ENCODE assay signal across 18 cellular contexts in genomic region chr22:39268645-39269044, GRCh38. TPM values are rescaled to one million over a fixed set of nuclear protein-coding genes. Genes with fewer than 3 reads are reported as not detected.
DNase-seq lines count a peak whose midpoint lies in the region; ATAC-seq, FAIRE-seq and TF ChIP-seq lines count a peak whose summit lies in the region.
"Had no signal": no experiment of that assay in that cellular context is flagged by ENCODE, and none has a peak within 500 bp of the region (broad histone marks: within the 10 kb centered on the region; RNA-seq: fewer than 3 reads in every experiment).

No MANE protein-coding gene starts in this region.

- no peak for TF ChIP-seq POLR2A in HepG2 (IDR thresholded peaks at IDR 0.05; ENCODE audit: insufficient read depth in 1 of 2, low read depth in 2 of 2, low read length in 2 of 2)
- TF ChIP-seq POLR2A in right lobe of liver (IDR thresholded peaks at IDR 0.05), result no peak

- H3K27ac ChIP-seq in HepG2 (ENCODE audit: extremely low read length, insufficient read depth, low read length), result no peak overlapping the region
- H3K27ac ChIP-seq in right lobe of liver, result no peak overlapping the region
- no peak overlapping the region for H3K27ac ChIP-seq in mesenchymal stem cell (ENCODE audit: low read length, poor library complexity, severe bottlenecking)
- H3K27ac ChIP-seq: SJCRH30 had no signal

- H3K9me3 Mint-ChIP-seq in WTC11, result peaks cover 12% of the 10 kb centered on the region

- no peak overlapping the region for H3K4me2 ChIP-seq in HepG2 (ENCODE audit: low read depth, low read length)
- H3K4me2 ChIP-seq in mesenchymal stem cell (ENCODE audit: low read length, poor library complexity, severe bottlenecking), result no peak overlapping the region

- H2BK15ac ChIP-seq in mesenchymal stem cell (ENCODE audit: low read depth, poor library complexity, severe bottlenecking), result no peak overlapping the region

- H2AFZ ChIP-seq in HepG2 (ENCODE audit: low read length) (no peak overlapping the region), mesenchymal stem cell (ENCODE audit: low read depth, low read length) (no peak overlapping the region)

- H3K27me3 Mint-ChIP-seq in WTC11 (ENCODE audit: low read depth), result no peaks in the 10 kb centered on the region

- no peak overlapping the region for H3K4ac ChIP-seq in mesenchymal stem cell (ENCODE audit: low read depth in 1 of 2, low read length in 2 of 2)

- H3K9ac ChIP-seq in HepG2 (ENCODE audit: insufficient read depth, low read depth, low read length) (no peak overlapping the region), mesenchymal stem cell (ENCODE audit: low read length) (no peak overlapping the region)

- no peak overlapping the region for H2BK12ac ChIP-seq in mesenchymal stem cell (ENCODE audit: low read length in 2 of 2)

- WGBS in HepG2 (ENCODE audit: low lambda C conversion rate), result 11% methylated on average over 7 of the region's 7 CpGs
- WGBS in right lobe of liver (ENCODE audit: insufficient coverage, low coverage, low lambda C conversion rate, missing lambda C conversion rate), result no CpG with 5 or more reads among the region's 7 CpGs
- 89% methylated on average over 7 of the region's 7 CpGs for WGBS in mesenchymal stem cell

- no peak overlapping the region for H3K18ac ChIP-seq in mesenchymal stem cell (ENCODE audit: low read depth in 1 of 2, low read length in 2 of 2)

- no peak overlapping the region for H2BK120ac ChIP-seq in mesenchymal stem cell (ENCODE audit: low read depth, low read length)

- H4K91ac ChIP-seq in mesenchymal stem cell (ENCODE audit: low read length), result no peak overlapping the region

- H4K8ac ChIP-seq in mesenchymal stem cell (ENCODE audit: low read length), result no peak overlapping the region

- H3K36me3 ChIP-seq in HepG2 (replicated peaks in 1 of 2; ENCODE audit: control insufficient read depth in 1 of 2, insufficient read depth in 2 of 2, low read length in 2 of 2) (no peaks in the 10 kb centered on the region), right lobe of liver (no peaks in the 10 kb centered on the region), mesenchymal stem cell (ENCODE audit: control insufficient read depth in 1 of 2, insufficient read depth in 2 of 2, low read depth in 1 of 2, low read length in 2 of 2) (no peaks in the 10 kb centered on the region)
- H3K36me3 ChIP-seq: SJCRH30 had no signal

- intact Hi-C loops in HepG2 (cut with micrococcal nuclease; ENCODE audit: unreplicated experiment), result loop anchor here (5.0 kb wide), 1 partner anchor 34 kb away; no protein-coding TSS in a partner anchor
- intact Hi-C loops in right lobe of liver (cut with DNase I), result no loop called here

- peak overlapping the region; percentile 60; the same call in 1 of the 2 replicates for H3K27ac Mint-ChIP-seq in WTC11

- H3K4me1 ChIP-seq in HepG2 (ENCODE audit: insufficient read depth, low read length) (peaks cover 58% of the 10 kb centered on the region), right lobe of liver (no peaks in the 10 kb centered on the region), mesenchymal stem cell (ENCODE audit: control insufficient read depth, insufficient read depth, low read depth, low read length) (peaks cover 13% of the 10 kb centered on the region)
- H3K4me1 ChIP-seq: Caco-2, SJCRH30 had no signal

- POLR2A ChIA-PET in HepG2 (lab: Yijun Ruan, JAX), result interaction anchor here (1.0 kb wide), 1 partner anchor 15 kb away, joined by 3 read pairs; no protein-coding TSS in a partner anchor
- POLR2A ChIA-PET in WTC11 (lab: Charles Lee), result no interaction called here

- H3K23ac ChIP-seq in mesenchymal stem cell (ENCODE audit: low read length in 2 of 2), result no peak overlapping the region

- ATAC-seq in HepG2 (no peak), right lobe of liver (no peak), WTC11 (no peak), HG03175 (IDR thresholded peaks at IDR 0.05; ENCODE audit: unreplicated experiment) (no peak)

- in situ Hi-C loops in HepG2 (cut with HindIII; ENCODE audit: extremely low pct_ligation_motif_present, low pct_unique_long_range_greater_than_20kb), result no loop called here

- FAIRE-seq in HepG2 (lab: Jason Lieb, UNC), result no peak
- FAIRE-seq: GM18507 had no signal

- no TSS peak for BruUV-seq in HepG2 (replicated peaks; lab: Mats Ljungman, UMichigan)

- H3K27me3 ChIP-seq in HepG2 (ENCODE audit: control insufficient read depth in 1 of 2, insufficient read depth in 2 of 2, low read length in 2 of 2) (peaks cover 0 to 16% of the 10 kb centered on the region in 2 experiments; a peak in 3 of 5 replicates), right lobe of liver (no peaks in the 10 kb centered on the region), mesenchymal stem cell (ENCODE audit: control insufficient read depth in 1 of 2, insufficient read depth in 1 of 2, low read length in 2 of 2) (no peaks in the 10 kb centered on the region)
- H3K27me3 ChIP-seq: SJCRH30 had no signal

- TF ChIP-seq CTCF in HepG2 (CRISPR knock-in tag; IDR thresholded peaks at IDR 0.05), result no peak
- no peak for TF ChIP-seq CTCF in right lobe of liver (IDR thresholded peaks at IDR 0.05)
- TF ChIP-seq CTCF in WTC11 (IDR thresholded peaks at IDR 0.05), result no peak

- H4K20me1 ChIP-seq in HepG2 (ENCODE audit: insufficient read depth, low read length), result no peaks in the 10 kb centered on the region

- no peaks in the 10 kb centered on the region for H3K79me2 ChIP-seq in HepG2 (ENCODE audit: insufficient read depth, low read length)

- no peak for DNase-seq in HepG2 (ENCODE audit: low spot score)
- DNase-seq in right lobe of liver, result no peak
- DNase-seq in WTC11 (ENCODE audit: low spot score), result no peak
- no peak for DNase-seq in mesenchymal stem cell
- no peak for DNase-seq in NCI-H2227 treated with DMSO at 0.1 percent for 48 hours (lab: John Stamatoyannopoulos, UW)
- DNase-seq in mesenteric fat pad (ENCODE audit: low spot score), result no peak
- no peak for DNase-seq in nucleus accumbens (lab: John Stamatoyannopoulos, UW)
- DNase-seq: AML-193, Caco-2, DMS53, Kasumi-1, NCI-H1417, NCI-H2029, NCI-H2171 treated with DMSO at 0.1 percent for 48 hours, NCI-H510A, SJCRH30 had no signal

- no peak overlapping the region for H3K4me3 Mint-ChIP-seq in WTC11

- no peaks in the 10 kb centered on the region for H3K9me3 ChIP-seq in HepG2 (ENCODE audit: low read length)
- H3K9me3 ChIP-seq in right lobe of liver, result no peaks in the 10 kb centered on the region
- no peaks in the 10 kb centered on the region for H3K9me3 ChIP-seq in mesenchymal stem cell (ENCODE audit: control insufficient read depth, low read length)
- H3K9me3 ChIP-seq: Caco-2, SJCRH30 had no signal

- CTCF ChIA-PET in HepG2 (lab: Yijun Ruan, JAX; ENCODE audit: low intra/inter-chr PET ratio, low total read pairs) (no interaction called here), WTC11 (lab: Charles Lee) (interaction anchor here (0.8 to 1.3 kb wide), 7 partner anchors 22 to 500 kb away, joined by 3 to 5 read pairs (median 3); no protein-coding TSS in a partner anchor)

- no peaks in the 10 kb centered on the region for H3K79me1 ChIP-seq in mesenchymal stem cell (replicated peaks; ENCODE audit: low read length, poor library complexity, severe bottlenecking)

- H3K36me3 Mint-ChIP-seq in WTC11, result peaks cover 6% of the 10 kb centered on the region

- H2AK5ac ChIP-seq in mesenchymal stem cell (ENCODE audit: low read length, severe bottlenecking), result peak overlapping the region; percentile 15

- TF ChIP-seq RAD21 in HepG2 (CRISPR knock-in tag; IDR thresholded peaks at IDR 0.05), result no peak

- H3K14ac ChIP-seq in mesenchymal stem cell (ENCODE audit: low read length in 2 of 2), result no peak overlapping the region

- TF ChIP-seq EP300 in HepG2 (IDR thresholded peaks at IDR 0.05; ENCODE audit: low read depth in 2 of 2, low read length in 2 of 2), result no peak
- TF ChIP-seq EP300 in HepG2 (CRISPR knock-in tag; IDR thresholded peaks at IDR 0.05; ENCODE audit: borderline replicate concordance), result no peak

- peaks cover 11% of the 10 kb centered on the region for H3K4me1 Mint-ChIP-seq in WTC11

- H3K4me3 ChIP-seq in HepG2 (replicated peaks in 1 of 3; ENCODE audit: insufficient read depth in 1 of 3, low read depth in 2 of 3, low read length in 3 of 3), result no peak overlapping the region
- no peak overlapping the region for H3K4me3 ChIP-seq in right lobe of liver
- H3K4me3 ChIP-seq in mesenchymal stem cell (ENCODE audit: insufficient read depth in 1 of 2, low read depth in 1 of 2, low read length in 2 of 2), result no peak overlapping the region
- H3K4me3 ChIP-seq: SJCRH30 had no signal

- H2BK5ac ChIP-seq in mesenchymal stem cell (ENCODE audit: low read depth, low read length, poor library complexity, severe bottlenecking), result no peak overlapping the region

RNA-seq across cellular contexts. Expression of gene PDGFB, which starts 23.9 kb away (rescaled TPM):
- 0.65 and 1.4 TPM in 2 replicates for total RNA-seq in HepG2 (2016; rRNA removed; fragmentation: Illumina TruSeq; extraction: Trizol)
- 0.26 and 0.30 TPM in 2 replicates for total RNA-seq in HepG2 (2016; cell fraction: cytosol; rRNA removed; fragmentation: Illumina TruSeq; extraction: Trizol; ENCODE audit: low read depth)
- 1.0 and 1.1 TPM in 2 replicates for total RNA-seq in HepG2 (2016; cell fraction: insoluble cytoplasmic fraction; rRNA removed; fragmentation: Illumina TruSeq; extraction: Trizol)
- total RNA-seq in HepG2 (2016; cell fraction: membrane; rRNA removed; fragmentation: Illumina TruSeq; extraction: Trizol), result 0.76 and 1.4 TPM in 2 replicates
- total RNA-seq in HepG2 (2016; cell fraction: nucleus; rRNA removed; fragmentation: Illumina TruSeq; extraction: Trizol), result 1.7 and 2.0 TPM in 2 replicates
- 10.1 and 12.8 TPM in 2 replicates for polyA plus RNA-seq in HepG2 (2011; rRNA removed)
- 12.7 and 12.9 TPM in 2 replicates for polyA plus RNA-seq in HepG2 (2011; cell fraction: cytosol; rRNA removed)
- polyA plus RNA-seq in HepG2 (2011; cell fraction: nucleus; rRNA removed), result 37.3 and 38.1 TPM in 2 replicates
- 11.5 and 12.7 TPM in 2 replicates for polyA plus RNA-seq in HepG2 (2012)
- 0.15 and 0.27 TPM in 2 replicates for polyA plus RNA-seq in HepG2 (2016; cell fraction: cytosol; fragmentation: Illumina TruSeq; extraction: Trizol; ENCODE audit: low read depth)
- 0.72 and 0.85 TPM in 2 replicates for polyA plus RNA-seq in HepG2 (2016; cell fraction: insoluble cytoplasmic fraction; fragmentation: Illumina TruSeq; extraction: Trizol; ENCODE audit: low read depth)
- polyA plus RNA-seq in HepG2 (2016; cell fraction: membrane; fragmentation: Illumina TruSeq; extraction: Trizol; ENCODE audit: low read depth), result 0.63 and 0.68 TPM in 2 replicates
- 3.3 and 3.9 TPM in 2 replicates for polyA plus RNA-seq in HepG2 (2016; cell fraction: nucleus; fragmentation: Illumina TruSeq; extraction: Trizol; ENCODE audit: insufficient read depth, low read depth)
- 2.3 and 28.2 TPM in 2 replicates for polyA minus RNA-seq in HepG2 (2011; rRNA and poly(A)+ RNA removed; ENCODE audit: low replicate concordance)
- 13.6 and 16.1 TPM in 2 replicates for polyA minus RNA-seq in HepG2 (2011; cell fraction: cytosol; rRNA and poly(A)+ RNA removed)
- polyA minus RNA-seq in HepG2 (2011; cell fraction: nucleus; rRNA and poly(A)+ RNA removed), result 7.7 and 9.6 TPM in 2 replicates
- 10 to 100 TPM in 1 of 6 experiments, 1 to 10 TPM in 4, under 1 TPM in 1; 0.90 to 10.2 (median 3.3) TPM for total RNA-seq in right lobe of liver
- 6.8 to 9.2 TPM (median 7.7 TPM) in 3 replicates for total RNA-seq in WTC11 (2021)
- 3.4 TPM for polyA plus RNA-seq in mesenchymal stem cell (2013, experiment 1 of 2)
- polyA plus RNA-seq in mesenchymal stem cell (2013, experiment 2 of 2), result 3.6 TPM
- 38.0 TPM for total RNA-seq in mesenteric fat pad

RNA-seq across cellular contexts. Expression of gene RPL3, which starts 50.8 kb away (rescaled TPM):
- total RNA-seq in HepG2 (2016; rRNA removed; fragmentation: Illumina TruSeq; extraction: Trizol), result 1,051 and 1,499 TPM in 2 replicates
- 1,087 and 1,361 TPM in 2 replicates for total RNA-seq in HepG2 (2016; cell fraction: cytosol; rRNA removed; fragmentation: Illumina TruSeq; extraction: Trizol; ENCODE audit: low read depth)
- total RNA-seq in HepG2 (2016; cell fraction: insoluble cytoplasmic fraction; rRNA removed; fragmentation: Illumina TruSeq; extraction: Trizol), result 1,096 and 1,452 TPM in 2 replicates
- 2,264 and 2,553 TPM in 2 replicates for total RNA-seq in HepG2 (2016; cell fraction: membrane; rRNA removed; fragmentation: Illumina TruSeq; extraction: Trizol)
- 614 and 672 TPM in 2 replicates for total RNA-seq in HepG2 (2016; cell fraction: nucleus; rRNA removed; fragmentation: Illumina TruSeq; extraction: Trizol)
- 3,218 and 3,279 TPM in 2 replicates for polyA plus RNA-seq in HepG2 (2011; rRNA removed)
- 5,445 and 6,556 TPM in 2 replicates for polyA plus RNA-seq in HepG2 (2011; cell fraction: cytosol; rRNA removed)
- polyA plus RNA-seq in HepG2 (2011; cell fraction: nucleus; rRNA removed), result 1,725 and 2,021 TPM in 2 replicates
- 2,306 and 3,237 TPM in 2 replicates for polyA plus RNA-seq in HepG2 (2012)
- 2,660 and 3,068 TPM in 2 replicates for polyA plus RNA-seq in HepG2 (2016; cell fraction: cytosol; fragmentation: Illumina TruSeq; extraction: Trizol; ENCODE audit: low read depth)
- 2,953 and 3,012 TPM in 2 replicates for polyA plus RNA-seq in HepG2 (2016; cell fraction: insoluble cytoplasmic fraction; fragmentation: Illumina TruSeq; extraction: Trizol; ENCODE audit: low read depth)
- polyA plus RNA-seq in HepG2 (2016; cell fraction: membrane; fragmentation: Illumina TruSeq; extraction: Trizol; ENCODE audit: low read depth), result 4,441 and 4,891 TPM in 2 replicates
- polyA plus RNA-seq in HepG2 (2016; cell fraction: nucleus; fragmentation: Illumina TruSeq; extraction: Trizol; ENCODE audit: insufficient read depth, low read depth), result 1,802 and 1,847 TPM in 2 replicates
- polyA minus RNA-seq in HepG2 (2011; rRNA and poly(A)+ RNA removed; ENCODE audit: low replicate concordance), result 2,170 and 2,278 TPM in 2 replicates
- polyA minus RNA-seq in HepG2 (2011; cell fraction: cytosol; rRNA and poly(A)+ RNA removed), result 946 and 956 TPM in 2 replicates
- polyA minus RNA-seq in HepG2 (2011; cell fraction: nucleus; rRNA and poly(A)+ RNA removed), result 510 and 805 TPM in 2 replicates
- total RNA-seq in right lobe of liver, result 100 to 1,000 TPM; 648 to 905 (median 743) TPM
- 3,009 to 3,279 TPM (median 3,249 TPM) in 3 replicates for total RNA-seq in WTC11 (2021)
- 1,826 TPM for polyA plus RNA-seq in mesenchymal stem cell (2013, experiment 1 of 2)
- polyA plus RNA-seq in mesenchymal stem cell (2013, experiment 2 of 2), result 1,787 TPM
- total RNA-seq in mesenteric fat pad, result 1,402 TPM

Comparison
In these comparisons a context has a peak if more than half of its experiments do, and no peak if none do; other contexts are left out.
1. Of the 50 proteins assayed by ChIP-seq in both HepG2 and WTC11: peak only in HepG2: none; only in WTC11: PRDM15; in both: none; in neither: 49.